1 cellular context compared by ENCODE assay signal in the genomic region with DNA sequence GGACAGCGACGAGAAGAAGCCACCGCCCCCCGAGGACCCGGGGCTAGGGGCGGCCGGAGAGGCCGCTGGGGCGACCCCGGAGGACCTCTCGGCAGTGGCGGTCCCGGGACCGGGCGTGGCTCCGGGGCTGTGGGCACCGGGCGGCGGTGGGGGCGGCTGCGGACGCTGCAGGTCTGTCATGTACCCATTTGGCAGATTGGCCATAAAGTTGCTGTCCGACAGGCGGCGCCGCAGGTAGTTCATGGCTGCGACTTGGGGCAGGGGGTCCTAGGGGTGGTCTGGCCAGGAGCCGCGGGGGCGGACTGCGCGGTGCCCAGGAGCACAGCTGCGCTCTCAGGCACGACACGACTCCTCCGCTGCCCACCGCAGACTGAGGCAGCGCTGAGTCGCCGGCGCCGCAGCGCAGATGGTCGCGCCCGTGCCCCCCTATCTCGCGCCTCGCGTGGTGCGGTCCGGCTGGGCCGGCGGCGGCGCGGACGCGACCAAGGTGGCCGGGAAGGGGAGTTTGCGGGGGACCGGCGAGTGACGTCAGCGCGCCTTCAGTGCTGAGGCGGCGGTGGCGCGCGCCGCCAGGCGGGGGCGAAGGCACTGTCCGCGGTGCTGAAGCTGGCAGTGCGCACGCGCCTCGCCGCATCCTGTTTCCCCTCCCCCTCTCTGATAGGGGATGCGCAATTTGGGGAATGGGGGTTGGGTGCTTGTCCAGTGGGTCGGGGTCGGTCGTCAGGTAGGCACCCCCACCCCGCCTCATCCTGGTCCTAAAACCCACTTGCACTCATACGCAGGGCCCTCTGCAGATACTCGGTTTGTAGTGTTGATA.
A peak's percentile ranks its signal among the peaks of the same experiment; 100 is the strongest.
TF ChIP-seq lines count a peak whose summit lies in the region.

A gene (minus strand): TSS at position 372 of the 817 bp plus-strand sequence. CDS start 129 bp downstream, at position 243.

TF ChIP-seq in WTC11, 78 proteins besides CTCF, POLR2A, EP300 and RAD21 (continued from another document and continues in another):
- TF ChIP-seq, protein P1, sequence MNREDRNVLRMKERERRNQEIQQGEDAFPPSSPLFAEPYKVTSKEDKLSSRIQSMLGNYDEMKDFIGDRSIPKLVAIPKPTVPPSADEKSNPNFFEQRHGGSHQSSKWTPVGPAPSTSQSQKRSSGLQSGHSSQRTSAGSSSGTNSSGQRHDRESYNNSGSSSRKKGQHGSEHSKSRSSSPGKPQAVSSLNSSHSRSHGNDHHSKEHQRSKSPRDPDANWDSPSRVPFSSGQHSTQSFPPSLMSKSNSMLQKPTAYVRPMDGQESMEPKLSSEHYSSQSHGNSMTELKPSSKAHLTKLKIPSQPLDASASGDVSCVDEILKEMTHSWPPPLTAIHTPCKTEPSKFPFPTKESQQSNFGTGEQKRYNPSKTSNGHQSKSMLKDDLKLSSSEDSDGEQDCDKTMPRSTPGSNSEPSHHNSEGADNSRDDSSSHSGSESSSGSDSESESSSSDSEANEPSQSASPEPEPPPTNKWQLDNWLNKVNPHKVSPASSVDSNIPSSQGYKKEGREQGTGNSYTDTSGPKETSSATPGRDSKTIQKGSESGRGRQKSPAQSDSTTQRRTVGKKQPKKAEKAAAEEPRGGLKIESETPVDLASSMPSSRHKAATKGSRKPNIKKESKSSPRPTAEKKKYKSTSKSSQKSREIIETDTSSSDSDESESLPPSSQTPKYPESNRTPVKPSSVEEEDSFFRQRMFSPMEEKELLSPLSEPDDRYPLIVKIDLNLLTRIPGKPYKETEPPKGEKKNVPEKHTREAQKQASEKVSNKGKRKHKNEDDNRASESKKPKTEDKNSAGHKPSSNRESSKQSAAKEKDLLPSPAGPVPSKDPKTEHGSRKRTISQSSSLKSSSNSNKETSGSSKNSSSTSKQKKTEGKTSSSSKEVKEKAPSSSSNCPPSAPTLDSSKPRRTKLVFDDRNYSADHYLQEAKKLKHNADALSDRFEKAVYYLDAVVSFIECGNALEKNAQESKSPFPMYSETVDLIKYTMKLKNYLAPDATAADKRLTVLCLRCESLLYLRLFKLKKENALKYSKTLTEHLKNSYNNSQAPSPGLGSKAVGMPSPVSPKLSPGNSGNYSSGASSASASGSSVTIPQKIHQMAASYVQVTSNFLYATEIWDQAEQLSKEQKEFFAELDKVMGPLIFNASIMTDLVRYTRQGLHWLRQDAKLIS (CRISPR knock-in tag; IDR thresholded peaks at IDR 0.05; ENCODE audit: borderline replicate concordance), result no peak
- TF ChIP-seq, protein P2, sequence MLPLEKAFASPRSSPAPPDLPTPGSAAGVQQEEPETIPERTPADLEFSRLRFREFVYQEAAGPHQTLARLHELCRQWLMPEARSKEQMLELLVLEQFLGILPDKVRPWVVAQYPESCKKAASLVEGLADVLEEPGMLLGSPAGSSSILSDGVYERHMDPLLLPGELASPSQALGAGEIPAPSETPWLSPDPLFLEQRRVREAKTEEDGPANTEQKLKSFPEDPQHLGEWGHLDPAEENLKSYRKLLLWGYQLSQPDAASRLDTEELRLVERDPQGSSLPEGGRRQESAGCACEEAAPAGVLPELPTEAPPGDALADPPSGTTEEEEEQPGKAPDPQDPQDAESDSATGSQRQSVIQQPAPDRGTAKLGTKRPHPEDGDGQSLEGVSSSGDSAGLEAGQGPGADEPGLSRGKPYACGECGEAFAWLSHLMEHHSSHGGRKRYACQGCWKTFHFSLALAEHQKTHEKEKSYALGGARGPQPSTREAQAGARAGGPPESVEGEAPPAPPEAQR (CRISPR knock-in tag; IDR thresholded peaks at IDR 0.05), result no peak
- no peak for TF ChIP-seq CBFB (CRISPR knock-in tag; IDR thresholded peaks at IDR 0.05; ENCODE audit: low read depth)
- peak; percentile 95 for TF ChIP-seq CREM (CRISPR knock-in tag; IDR thresholded peaks at IDR 0.05)
- TF ChIP-seq SMAD3 (CRISPR knock-in tag; IDR thresholded peaks at IDR 0.05; ENCODE audit: borderline replicate concordance), result no peak
- TF ChIP-seq RELA (CRISPR knock-in tag; IDR thresholded peaks at IDR 0.05; ENCODE audit: borderline replicate concordance), result no peak
- TF ChIP-seq, protein P3, sequence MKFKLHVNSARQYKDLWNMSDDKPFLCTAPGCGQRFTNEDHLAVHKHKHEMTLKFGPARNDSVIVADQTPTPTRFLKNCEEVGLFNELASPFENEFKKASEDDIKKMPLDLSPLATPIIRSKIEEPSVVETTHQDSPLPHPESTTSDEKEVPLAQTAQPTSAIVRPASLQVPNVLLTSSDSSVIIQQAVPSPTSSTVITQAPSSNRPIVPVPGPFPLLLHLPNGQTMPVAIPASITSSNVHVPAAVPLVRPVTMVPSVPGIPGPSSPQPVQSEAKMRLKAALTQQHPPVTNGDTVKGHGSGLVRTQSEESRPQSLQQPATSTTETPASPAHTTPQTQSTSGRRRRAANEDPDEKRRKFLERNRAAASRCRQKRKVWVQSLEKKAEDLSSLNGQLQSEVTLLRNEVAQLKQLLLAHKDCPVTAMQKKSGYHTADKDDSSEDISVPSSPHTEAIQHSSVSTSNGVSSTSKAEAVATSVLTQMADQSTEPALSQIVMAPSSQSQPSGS (CRISPR knock-in tag; IDR thresholded peaks at IDR 0.05; ENCODE audit: borderline replicate concordance, low read depth), result no peak
- no peak for TF ChIP-seq KAT7 (CRISPR knock-in tag; IDR thresholded peaks at IDR 0.05; ENCODE audit: borderline replicate concordance)
- TF ChIP-seq, protein P4, sequence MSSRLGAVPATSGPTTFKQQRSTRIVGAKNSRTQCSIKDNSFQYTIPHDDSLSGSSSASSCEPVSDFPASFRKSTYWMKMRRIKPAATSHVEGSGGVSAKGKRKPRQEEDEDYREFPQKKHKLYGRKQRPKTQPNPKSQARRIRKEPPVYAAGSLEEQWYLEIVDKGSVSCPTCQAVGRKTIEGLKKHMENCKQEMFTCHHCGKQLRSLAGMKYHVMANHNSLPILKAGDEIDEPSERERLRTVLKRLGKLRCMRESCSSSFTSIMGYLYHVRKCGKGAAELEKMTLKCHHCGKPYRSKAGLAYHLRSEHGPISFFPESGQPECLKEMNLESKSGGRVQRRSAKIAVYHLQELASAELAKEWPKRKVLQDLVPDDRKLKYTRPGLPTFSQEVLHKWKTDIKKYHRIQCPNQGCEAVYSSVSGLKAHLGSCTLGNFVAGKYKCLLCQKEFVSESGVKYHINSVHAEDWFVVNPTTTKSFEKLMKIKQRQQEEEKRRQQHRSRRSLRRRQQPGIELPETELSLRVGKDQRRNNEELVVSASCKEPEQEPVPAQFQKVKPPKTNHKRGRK (CRISPR knock-in tag; IDR thresholded peaks at IDR 0.05; ENCODE audit: borderline replicate concordance), result no peak
- TF ChIP-seq, protein P5, sequence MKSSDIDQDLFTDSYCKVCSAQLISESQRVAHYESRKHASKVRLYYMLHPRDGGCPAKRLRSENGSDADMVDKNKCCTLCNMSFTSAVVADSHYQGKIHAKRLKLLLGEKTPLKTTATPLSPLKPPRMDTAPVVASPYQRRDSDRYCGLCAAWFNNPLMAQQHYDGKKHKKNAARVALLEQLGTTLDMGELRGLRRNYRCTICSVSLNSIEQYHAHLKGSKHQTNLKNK (CRISPR knock-in tag; IDR thresholded peaks at IDR 0.05), result no peak
- TF ChIP-seq TEAD4 (CRISPR knock-in tag; IDR thresholded peaks at IDR 0.05), result no peak; the same call in 1 of the 2 replicates
- no peak for TF ChIP-seq NFATC4 (CRISPR knock-in tag; IDR thresholded peaks at IDR 0.05)
- TF ChIP-seq, protein P6, sequence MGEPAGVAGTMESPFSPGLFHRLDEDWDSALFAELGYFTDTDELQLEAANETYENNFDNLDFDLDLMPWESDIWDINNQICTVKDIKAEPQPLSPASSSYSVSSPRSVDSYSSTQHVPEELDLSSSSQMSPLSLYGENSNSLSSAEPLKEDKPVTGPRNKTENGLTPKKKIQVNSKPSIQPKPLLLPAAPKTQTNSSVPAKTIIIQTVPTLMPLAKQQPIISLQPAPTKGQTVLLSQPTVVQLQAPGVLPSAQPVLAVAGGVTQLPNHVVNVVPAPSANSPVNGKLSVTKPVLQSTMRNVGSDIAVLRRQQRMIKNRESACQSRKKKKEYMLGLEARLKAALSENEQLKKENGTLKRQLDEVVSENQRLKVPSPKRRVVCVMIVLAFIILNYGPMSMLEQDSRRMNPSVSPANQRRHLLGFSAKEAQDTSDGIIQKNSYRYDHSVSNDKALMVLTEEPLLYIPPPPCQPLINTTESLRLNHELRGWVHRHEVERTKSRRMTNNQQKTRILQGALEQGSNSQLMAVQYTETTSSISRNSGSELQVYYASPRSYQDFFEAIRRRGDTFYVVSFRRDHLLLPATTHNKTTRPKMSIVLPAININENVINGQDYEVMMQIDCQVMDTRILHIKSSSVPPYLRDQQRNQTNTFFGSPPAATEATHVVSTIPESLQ (CRISPR knock-in tag; IDR thresholded peaks at IDR 0.05), result no peak
- peak; percentile 79 for TF ChIP-seq GTF2I (CRISPR knock-in tag; conservative IDR thresholded peaks at IDR 0.05)
- TF ChIP-seq, protein P7, sequence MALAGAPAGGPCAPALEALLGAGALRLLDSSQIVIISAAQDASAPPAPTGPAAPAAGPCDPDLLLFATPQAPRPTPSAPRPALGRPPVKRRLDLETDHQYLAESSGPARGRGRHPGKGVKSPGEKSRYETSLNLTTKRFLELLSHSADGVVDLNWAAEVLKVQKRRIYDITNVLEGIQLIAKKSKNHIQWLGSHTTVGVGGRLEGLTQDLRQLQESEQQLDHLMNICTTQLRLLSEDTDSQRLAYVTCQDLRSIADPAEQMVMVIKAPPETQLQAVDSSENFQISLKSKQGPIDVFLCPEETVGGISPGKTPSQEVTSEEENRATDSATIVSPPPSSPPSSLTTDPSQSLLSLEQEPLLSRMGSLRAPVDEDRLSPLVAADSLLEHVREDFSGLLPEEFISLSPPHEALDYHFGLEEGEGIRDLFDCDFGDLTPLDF (CRISPR knock-in tag; IDR thresholded peaks at IDR 0.05), result no peak
- TF ChIP-seq, protein P8, sequence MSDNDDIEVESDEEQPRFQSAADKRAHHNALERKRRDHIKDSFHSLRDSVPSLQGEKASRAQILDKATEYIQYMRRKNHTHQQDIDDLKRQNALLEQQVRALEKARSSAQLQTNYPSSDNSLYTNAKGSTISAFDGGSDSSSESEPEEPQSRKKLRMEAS (CRISPR knock-in tag; IDR thresholded peaks at IDR 0.05), result peak; percentile 58; the same call in 1 of the 2 replicates
- TF ChIP-seq, protein P9, sequence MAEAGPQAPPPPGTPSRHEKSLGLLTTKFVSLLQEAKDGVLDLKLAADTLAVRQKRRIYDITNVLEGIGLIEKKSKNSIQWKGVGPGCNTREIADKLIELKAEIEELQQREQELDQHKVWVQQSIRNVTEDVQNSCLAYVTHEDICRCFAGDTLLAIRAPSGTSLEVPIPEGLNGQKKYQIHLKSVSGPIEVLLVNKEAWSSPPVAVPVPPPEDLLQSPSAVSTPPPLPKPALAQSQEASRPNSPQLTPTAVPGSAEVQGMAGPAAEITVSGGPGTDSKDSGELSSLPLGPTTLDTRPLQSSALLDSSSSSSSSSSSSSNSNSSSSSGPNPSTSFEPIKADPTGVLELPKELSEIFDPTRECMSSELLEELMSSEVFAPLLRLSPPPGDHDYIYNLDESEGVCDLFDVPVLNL (CRISPR knock-in tag; IDR thresholded peaks at IDR 0.05; ENCODE audit: borderline replicate concordance, low read depth), result no peak
- TF ChIP-seq TCF7 (CRISPR knock-in tag; IDR thresholded peaks at IDR 0.05; ENCODE audit: low read depth), result peak; percentile 79; the same call in 1 of the 2 replicates
- no peak for TF ChIP-seq ZNF416 (CRISPR knock-in tag; IDR thresholded peaks at IDR 0.05)
- TF ChIP-seq, protein P10, sequence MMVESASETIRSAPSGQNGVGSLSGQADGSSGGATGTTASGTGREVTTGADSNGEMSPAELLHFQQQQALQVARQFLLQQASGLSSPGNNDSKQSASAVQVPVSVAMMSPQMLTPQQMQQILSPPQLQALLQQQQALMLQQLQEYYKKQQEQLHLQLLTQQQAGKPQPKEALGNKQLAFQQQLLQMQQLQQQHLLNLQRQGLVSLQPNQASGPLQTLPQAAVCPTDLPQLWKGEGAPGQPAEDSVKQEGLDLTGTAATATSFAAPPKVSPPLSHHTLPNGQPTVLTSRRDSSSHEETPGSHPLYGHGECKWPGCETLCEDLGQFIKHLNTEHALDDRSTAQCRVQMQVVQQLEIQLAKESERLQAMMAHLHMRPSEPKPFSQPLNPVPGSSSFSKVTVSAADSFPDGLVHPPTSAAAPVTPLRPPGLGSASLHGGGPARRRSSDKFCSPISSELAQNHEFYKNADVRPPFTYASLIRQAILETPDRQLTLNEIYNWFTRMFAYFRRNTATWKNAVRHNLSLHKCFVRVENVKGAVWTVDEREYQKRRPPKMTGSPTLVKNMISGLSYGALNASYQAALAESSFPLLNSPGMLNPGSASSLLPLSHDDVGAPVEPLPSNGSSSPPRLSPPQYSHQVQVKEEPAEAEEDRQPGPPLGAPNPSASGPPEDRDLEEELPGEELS (CRISPR knock-in tag; IDR thresholded peaks at IDR 0.05), result peak; percentile 92
- no peak for TF ChIP-seq NR1H2 (CRISPR knock-in tag; IDR thresholded peaks at IDR 0.05)
- TF ChIP-seq FOXJ3 (CRISPR knock-in tag; IDR thresholded peaks at IDR 0.05; ENCODE audit: borderline replicate concordance), result no peak
- peak; percentile 87 for TF ChIP-seq SP1 (CRISPR knock-in tag; conservative IDR thresholded peaks at IDR 0.05)
- no peak for TF ChIP-seq ZNF671 (CRISPR knock-in tag; IDR thresholded peaks at IDR 0.05)
- TF ChIP-seq PRRX2 (CRISPR knock-in tag; IDR thresholded peaks at IDR 0.05), result no peak
- TF ChIP-seq, protein P11, sequence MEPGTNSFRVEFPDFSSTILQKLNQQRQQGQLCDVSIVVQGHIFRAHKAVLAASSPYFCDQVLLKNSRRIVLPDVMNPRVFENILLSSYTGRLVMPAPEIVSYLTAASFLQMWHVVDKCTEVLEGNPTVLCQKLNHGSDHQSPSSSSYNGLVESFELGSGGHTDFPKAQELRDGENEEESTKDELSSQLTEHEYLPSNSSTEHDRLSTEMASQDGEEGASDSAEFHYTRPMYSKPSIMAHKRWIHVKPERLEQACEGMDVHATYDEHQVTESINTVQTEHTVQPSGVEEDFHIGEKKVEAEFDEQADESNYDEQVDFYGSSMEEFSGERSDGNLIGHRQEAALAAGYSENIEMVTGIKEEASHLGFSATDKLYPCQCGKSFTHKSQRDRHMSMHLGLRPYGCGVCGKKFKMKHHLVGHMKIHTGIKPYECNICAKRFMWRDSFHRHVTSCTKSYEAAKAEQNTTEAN (CRISPR knock-in tag; IDR thresholded peaks at IDR 0.05), result peak; percentile 74; the same call in 1 of the 2 replicates
- no peak for TF ChIP-seq ZNF317 (CRISPR knock-in tag; IDR thresholded peaks at IDR 0.05; ENCODE audit: borderline replicate concordance, low read depth)
